ENCODE assay signal across 8 cellular contexts in genomic region chr7:140176271-140176701, GRCh38. TPM values are rescaled to one million over a fixed set of nuclear protein-coding genes. Genes with fewer than 3 reads are reported as not detected.
A peak's percentile ranks its signal among the peaks of the same experiment; 100 is the strongest.
DNase-seq lines count a peak whose midpoint lies in the region; ATAC-seq and TF ChIP-seq lines count a peak whose summit lies in the region.

No MANE protein-coding gene starts in this region.

- H3K36me3 ChIP-seq in ACC112 (ENCODE audit: insufficient read depth, low read length) (no peaks in the 10 kb centered on the region), body of pancreas (replicated peaks in 1 of 2; ENCODE audit: insufficient read depth in 1 of 2, low read depth in 2 of 2) (no peaks in the 10 kb centered on the region), tibial nerve (no peaks in the 10 kb centered on the region)

- DNase-seq in body of pancreas: peak in 3 of 4 donors; percentile 24 to 27 (median 26)
- DNase-seq in left kidney (ENCODE audit: low read depth, low spot score): peak; percentile 56
- no peak for DNase-seq in tibial nerve (ENCODE audit: low spot score in 2 of 2)
- DNase-seq in GDM1 (lab: John Stamatoyannopoulos, UW): no peak

- H3K27ac ChIP-seq in ACC112 (ENCODE audit: low read depth, low read length) (peak overlapping the region; percentile 79; the same call in 1 of the 2 replicates), body of pancreas (peak overlapping the region; percentile 92 to 98 (median 96)), tibial nerve (peak overlapping the region; percentile 95 to 100 (median 99))

- TF ChIP-seq EP300 in tibial nerve (IDR thresholded peaks at IDR 0.05): no peak

- peak; percentile 10 for ATAC-seq in GM18867 (IDR thresholded peaks at IDR 0.05; ENCODE audit: unreplicated experiment)
- ATAC-seq in HG03521 (IDR thresholded peaks at IDR 0.05; ENCODE audit: unreplicated experiment): peak; percentile 11
- peak; percentile 20 for ATAC-seq in body of pancreas
- no peak for ATAC-seq in HG03378 (IDR thresholded peaks at IDR 0.05; ENCODE audit: unreplicated experiment)

- H3K4me1 ChIP-seq in ACC112 (ENCODE audit: control insufficient read depth, insufficient read depth, low read length, unreplicated experiment): no peaks in the 10 kb centered on the region
- peaks cover 40% of the 10 kb centered on the region for H3K4me1 ChIP-seq in body of pancreas
- H3K4me1 ChIP-seq in tibial nerve: peaks cover 0 to 29% (median 9%) of the 10 kb centered on the region in 4 donors

- WGBS in body of pancreas, 2 donors: 1% methylated on average over 27 of the region's 73 CpGs; no CpG with 5 or more reads in 1 of the 2 donors
- 0% methylated on average over 4 of the region's 73 CpGs; no CpG with 5 or more reads in 1 of the 2 donors for WGBS in tibial nerve, 2 donors

- peak overlapping the region; percentile 74 for H2AFZ ChIP-seq in ACC112 (ENCODE audit: low read length, unreplicated experiment)

- TF ChIP-seq CTCF in body of pancreas (IDR thresholded peaks at IDR 0.05) (no peak), tibial nerve (IDR thresholded peaks at IDR 0.05) (no peak)

- peak overlapping the region; percentile 93 for H3K4me3 ChIP-seq in ACC112 (ENCODE audit: low read depth, low read length)
- peak overlapping the region; percentile 40 to 77 for H3K4me3 ChIP-seq in body of pancreas
- peak overlapping the region; percentile 81 to 96 (median 88) for H3K4me3 ChIP-seq in tibial nerve

- TF ChIP-seq POLR2A in body of pancreas (IDR thresholded peaks at IDR 0.05) (no peak), tibial nerve (IDR thresholded peaks at IDR 0.05) (no peak)

- intact Hi-C loops in body of pancreas (cut with DNase I): no loop called here

- H3K27me3 ChIP-seq in ACC112 (ENCODE audit: insufficient read depth, low read length) (peaks cover 8% of the 10 kb centered on the region; the same call in 1 of the 2 replicates), body of pancreas (no peaks in the 10 kb centered on the region), tibial nerve (no peaks in the 10 kb centered on the region)

- H3K9me3 ChIP-seq in body of pancreas (no peaks in the 10 kb centered on the region), tibial nerve (no peaks in the 10 kb centered on the region)

- H3K79me2 ChIP-seq in ACC112 (ENCODE audit: control insufficient read depth, insufficient read depth, low read length, unreplicated experiment): peaks cover 9% of the 10 kb centered on the region

RNA-seq across cellular contexts. Expression of gene KDM7A, which starts 0.5 kb away (rescaled TPM):
- total RNA-seq in body of pancreas: 1 to 10 TPM; 5.3 to 9.6 TPM
- 10 to 100 TPM; 15.3 to 34.5 (median 23.2) TPM for total RNA-seq in tibial nerve

Comparison
In these comparisons a context has a peak if more than half of its experiments do, and no peak if none do; other contexts are left out.
1. DNase-seq: peak in body of pancreas (3 of 4) and left kidney (single experiment); none in tibial nerve (0 of 2) and GDM1 (single experiment).
2. Peak in every context shown above with its lines, with median percentiles within 50 percentile points of each other: H3K27ac ChIP-seq and H3K4me3 ChIP-seq.